Comparison of ENCODE assay signal across 8 cellular contexts in genomic region chr2:218034497-218035213, GRCh38. TPM values are rescaled to one million over a fixed set of nuclear protein-coding genes. Genes with fewer than 3 reads are reported as not detected.
DNase-seq lines count a peak whose midpoint lies in the region; ATAC-seq and TF ChIP-seq lines count a peak whose summit lies in the region.
"Not testable (repeated sequence)": the region's sequence is repeated elsewhere in the genome, so short reads cannot be mapped to it uniquely, and the experiment has no call there.

No MANE protein-coding gene starts in this region.

- peak overlapping the region; percentile 48 for H3K4me3 ChIP-seq in AG04450 (ENCODE audit: low read depth, low read length)
- not testable (repeated sequence) for H3K4me3 ChIP-seq in mammary epithelial cell (replicated peaks in 1 of 3; ENCODE audit: insufficient read depth in 1 of 3, low read depth in 2 of 3, low read length in 3 of 3)

- not testable (repeated sequence) for H3K4me2 ChIP-seq in mammary epithelial cell (ENCODE audit: insufficient read depth, low read depth, low read length)

- not testable (repeated sequence) for H3K27ac ChIP-seq in AG04450 (ENCODE audit: low read depth, low read length); mammary epithelial cell (ENCODE audit: insufficient read depth, low read depth, low read length)

- H3K79me2 ChIP-seq in mammary epithelial cell (ENCODE audit: insufficient read depth, low read length): not testable (repeated sequence)

- peaks cover 30% of the 10 kb centered on the region for H3K27me3 Mint-ChIP-seq in WTC11 (ENCODE audit: low read depth)
- peaks cover 2 to 18% (median 9%) of the 10 kb centered on the region in 3 donors for H3K27me3 Mint-ChIP-seq in immature natural killer cell (ENCODE audit: low read depth in 3 of 3)

- peaks cover 25% of the 10 kb centered on the region for H3K27me3 ChIP-seq in AG04450 (ENCODE audit: control insufficient read depth, insufficient read depth, low read length)
- H3K27me3 ChIP-seq in mammary epithelial cell (ENCODE audit: insufficient read depth, low read length): not testable (repeated sequence)

- H3K4me1 ChIP-seq in mammary epithelial cell (ENCODE audit: insufficient read depth, low read length): peaks cover 22% of the 10 kb centered on the region

- intact Hi-C loops in mammary epithelial cell (cut with micrococcal nuclease): loop anchor here (1.0 to 2.0 kb wide), 4 partner anchors 46 to 249 kb away; no protein-coding TSS in a partner anchor

- not testable (repeated sequence) for H3K9me3 ChIP-seq in AG04450 (ENCODE audit: control insufficient read depth, insufficient read depth, low read length); mammary epithelial cell (replicated peaks; ENCODE audit: insufficient read depth, low read length)

- dilution Hi-C loops in mammary epithelial cell (cut with HindIII; ENCODE audit: low sequenced_read_pairs): not testable (repeated sequence)

- H3K36me3 Mint-ChIP-seq in WTC11, immature natural killer cell: not testable (repeated sequence)

- POLR2A ChIA-PET in AG04450 (lab: Yijun Ruan, JAX): not testable (repeated sequence)
- POLR2A ChIA-PET in WTC11 (lab: Charles Lee): interaction anchor here (0.8 kb wide), 1 partner anchor 19 kb away, joined by 3 read pairs; no protein-coding TSS in a partner anchor

- H2AFZ ChIP-seq in mammary epithelial cell (ENCODE audit: low read depth, low read length): not testable (repeated sequence)

- H3K4me1 Mint-ChIP-seq in WTC11: not testable (repeated sequence)
- H3K4me1 Mint-ChIP-seq in immature natural killer cell: peaks cover 13 to 21% of the 10 kb centered on the region in 2 donors

- CTCF ChIA-PET in AG04450 (lab: Charles Lee): interaction anchor here (1.0 to 11.9 kb wide), 7 partner anchors 16 to 246 kb away, joined by 3 to 145 read pairs (median 4); no protein-coding TSS in a partner anchor
- CTCF ChIA-PET in WTC11 (lab: Charles Lee): interaction anchor here (0.7 to 4.3 kb wide), 22 partner anchors 10 to 438 kb away, joined by 3 to 65 read pairs (median 4); partner anchors contain the start of gene RUFY4
- CTCF ChIA-PET in mammary epithelial cell (lab: Charles Lee; ENCODE audit: low non-redundant PET): interaction anchor here (0.5 to 1.6 kb wide), 5 partner anchors 8 to 317 kb away, joined by 3 to 8 read pairs (median 3); no protein-coding TSS in a partner anchor

- not testable (repeated sequence) for H3K27ac Mint-ChIP-seq in WTC11
- H3K27ac Mint-ChIP-seq in immature natural killer cell: peak overlapping the region in 3 of 6 donors; percentile 12 to 79 (median 52)

- H4K20me1 ChIP-seq in mammary epithelial cell (ENCODE audit: insufficient read depth, low read length): not testable (repeated sequence)

- H3K9me3 Mint-ChIP-seq in WTC11, immature natural killer cell: not testable (repeated sequence)

- 62% methylated on average over 14 of the region's 24 CpGs for WGBS in mammary epithelial cell (ENCODE audit: low coverage, missing lambda C conversion rate)

- DNase-seq in AG04450 (ENCODE audit: low read depth, low spot score) (peak; percentile 23), NCI-H2171 treated with DMSO at 0.1 percent for 48 hours (lab: John Stamatoyannopoulos, UW) (peak; percentile 76), WTC11 (ENCODE audit: low spot score) (peak; percentile 49), mammary epithelial cell (peak; percentile 26), immature natural killer cell (peak; percentile 68 to 79 (median 70))
- DNase-seq in stimulated activated CD4-positive, alpha-beta T cell treated with anti-CD3 and anti-CD28 coated beads, Interleukin-12 subunit alpha, Interleukin-12 subunit beta, amount 100 ng/mL, for 24 hours (ENCODE audit: low read depth in 2 of 2): peak; percentile 32 to 56

- peak overlapping the region; percentile 68 for H3K4me3 Mint-ChIP-seq in WTC11
- H3K4me3 Mint-ChIP-seq in immature natural killer cell: peak overlapping the region; percentile 69 to 85 (median 77)

- peak; percentile 68 for TF ChIP-seq CTCF in AG04450 (IDR thresholded peaks at IDR 0.05; ENCODE audit: low read depth, low read length)
- TF ChIP-seq CTCF in WTC11 (IDR thresholded peaks at IDR 0.05): peak; percentile 58
- TF ChIP-seq CTCF in mammary epithelial cell (conservative IDR thresholded peaks at IDR 0.05 in 1 of 2, IDR thresholded peaks at IDR 0.05 in 1 of 2; ENCODE audit: extremely low read depth in 1 of 2, insufficient read depth in 1 of 2, low read depth in 1 of 2, low read length in 2 of 2): peak; percentile 42 to 71

- H3K36me3 ChIP-seq in mammary epithelial cell (ENCODE audit: insufficient read depth, low read length): not testable (repeated sequence)

- in situ Hi-C loops in mammary epithelial cell (cut with MboI; ENCODE audit: low sequenced_read_pairs in 2 of 2): not testable (repeated sequence)

- H3K9ac ChIP-seq in mammary epithelial cell (ENCODE audit: insufficient read depth, low read length): not testable (repeated sequence)

- BruUV-seq in mammary epithelial cell (replicated peaks; lab: Mats Ljungman, UMichigan): not testable (repeated sequence)

- ATAC-seq in GM18907 (IDR thresholded peaks at IDR 0.05; ENCODE audit: unreplicated experiment): peak; percentile 86
- ATAC-seq in HG03103 (IDR thresholded peaks at IDR 0.05; ENCODE audit: low read depth, unreplicated experiment): peak; percentile 77
- ATAC-seq in WTC11: peak; percentile 75

RNA-seq across cellular contexts. Expression of gene TNS1, which starts 31.9 kb away (rescaled TPM):
- 19.7 and 27.9 TPM in 2 replicates for polyA plus RNA-seq in AG04450 (2011; rRNA removed)
- polyA minus RNA-seq in AG04450 (2011; rRNA and poly(A)+ RNA removed): 84.1 and 119 TPM in 2 replicates
- total RNA-seq in WTC11 (2021): 4.2 to 5.4 TPM (median 4.5 TPM) in 3 replicates
- total RNA-seq in mammary epithelial cell: 10 to 100 TPM in 1 of 2 donors, under 1 TPM in 1; 0.80 to 20.0 TPM
- polyA plus RNA-seq in mammary epithelial cell: 0.46 TPM
- 11.9 TPM for polyA minus RNA-seq in mammary epithelial cell
- polyA plus RNA-seq in immature natural killer cell: under 1 TPM in 1 of 3 donors, not detected in 2; 0.40 TPM

RNA-seq across cellular contexts. Expression of gene RUFY4, which starts 34.4 kb away (rescaled TPM):
- polyA plus RNA-seq in AG04450 (2011; rRNA removed) (not detected in 2 replicates), mammary epithelial cell (not detected), immature natural killer cell (under 1 TPM in 1 of 3 donors, not detected in 2; 0.50 TPM)
- not detected in 2 replicates for polyA minus RNA-seq in AG04450 (2011; rRNA and poly(A)+ RNA removed)
- total RNA-seq in WTC11 (2021) (0.31 to 0.64 TPM (median 0.57 TPM) in 3 replicates), mammary epithelial cell (not detected)
- not detected for polyA minus RNA-seq in mammary epithelial cell

Comparison
In these comparisons a context has a peak if more than half of its experiments do, and no peak if none do; other contexts are left out.
1. DNase-seq: peak in every context shown above with its lines; median percentile 76 in NCI-H2171 treated with DMSO at 0.1 percent for 48 hours; 70 in immature natural killer cell; 49 in WTC11; 44 in stimulated activated CD4-positive, alpha-beta T cell treated with anti-CD3 and anti-CD28 coated beads, Interleukin-12 subunit alpha, Interleukin-12 subunit beta, amount 100 ng/mL, for 24 hours; 26 in mammary epithelial cell; 23 in AG04450.
2. RNA of gene TNS1, which starts 31.9 kb away (polyA plus RNA-seq): 19.7 to 27.9 TPM in AG04450; 0.46 TPM in mammary epithelial cell (single experiment) and 0.40 TPM in immature natural killer cell; every median in the first group is over 10 times any median in the second.
3. Peak in every context shown above with its lines, with median percentiles within 50 percentile points of each other: CTCF ChIP-seq and ATAC-seq.